Comparison of ENCODE assay signal across 13 cellular contexts in genomic region chr5:101728933-101729332, GRCh38.
DNase-seq lines count a peak whose midpoint lies in the region; ATAC-seq and TF ChIP-seq lines count a peak whose summit lies in the region.
"Had no signal": no experiment of that assay in that cellular context is flagged by ENCODE, and none has a peak within 500 bp of the region (broad histone marks: within the 10 kb centered on the region; RNA-seq: fewer than 3 reads in every experiment).

No MANE protein-coding gene starts in this region.

- no peak overlapping the region for H2AFZ ChIP-seq in H9 (ENCODE audit: low read length)

- ATAC-seq in Panc1 (no peak), HG03135 (IDR thresholded peaks at IDR 0.05; ENCODE audit: unreplicated experiment) (no peak), GM21529 (IDR thresholded peaks at IDR 0.05; ENCODE audit: unreplicated experiment) (no peak)

- H2BK120ac ChIP-seq in H9 (ENCODE audit: low read depth, low read length, poor library complexity, severe bottlenecking) = no peak overlapping the region

- H2BK12ac ChIP-seq in H9 (ENCODE audit: insufficient read length, low read depth, low read length) = no peak overlapping the region

- no peaks in the 10 kb centered on the region for H3K9me3 ChIP-seq in H9 (ENCODE audit: control insufficient read depth, low read depth, low read length)
- H3K9me3 ChIP-seq in Panc1 (ENCODE audit: control insufficient read depth, insufficient read depth, low read depth, low read length) = no peaks in the 10 kb centered on the region
- H3K9me3 ChIP-seq: esophagus muscularis mucosa had no signal

- no peaks in the 10 kb centered on the region for H3K79me2 ChIP-seq in H9 (ENCODE audit: insufficient read depth, low read length)

- H3K4me1 ChIP-seq in H9 (ENCODE audit: insufficient read depth, low read length) = no peaks in the 10 kb centered on the region
- no peaks in the 10 kb centered on the region for H3K4me1 ChIP-seq in Panc1 (ENCODE audit: control insufficient read depth, insufficient read depth, low read length)
- H3K4me1 ChIP-seq: esophagus muscularis mucosa had no signal

- H3K27ac ChIP-seq in H9 (ENCODE audit: insufficient read length, low read depth, low read length) (no peak overlapping the region), Panc1 (ENCODE audit: low read length) (no peak overlapping the region)
- H3K27ac ChIP-seq: esophagus muscularis mucosa had no signal

- H3K27ac Mint-ChIP-seq in H9 = no peak overlapping the region
- H3K27ac Mint-ChIP-seq in activated CD4-positive, alpha-beta memory T cell treated with anti-CD3 and anti-CD28 coated beads, Interleukin-2, amount 10 ng/mL, durations not matched to agents 7 days and 5 days = no peak overlapping the region
- H3K27ac Mint-ChIP-seq: activated T-cell treated with anti-CD3 and anti-CD28 coated beads, Interleukin-2, amount 50 U/mL, for 24 hours had no signal

- no peak overlapping the region for H3K9ac ChIP-seq in H9 (ENCODE audit: extremely low read depth, insufficient read length, low read length)

- peaks cover 9 to 10% of the 10 kb centered on the region in 2 experiments for H3K4me1 Mint-ChIP-seq in H9
- H3K4me1 Mint-ChIP-seq in activated CD4-positive, alpha-beta memory T cell treated with anti-CD3 and anti-CD28 coated beads, Interleukin-2, amount 10 ng/mL, durations not matched to agents 7 days and 5 days = no peaks in the 10 kb centered on the region

- no peak overlapping the region for H3K14ac ChIP-seq in H9 (ENCODE audit: insufficient read depth, low read length)

- H4K20me1 ChIP-seq in H9 (ENCODE audit: control insufficient read depth, insufficient read depth, insufficient read length) = no peaks in the 10 kb centered on the region

- H4K91ac ChIP-seq in H9 (ENCODE audit: insufficient read length, low read depth, low read length) = no peak overlapping the region

- H3K23me2 ChIP-seq in H9 (ENCODE audit: insufficient read length, low read depth, low read length, poor library complexity, severe bottlenecking) = no peaks in the 10 kb centered on the region

- POLR2A ChIA-PET in Panc1 (lab: Charles Lee) = no interaction called here
- POLR2A ChIA-PET in activated CD4-positive, alpha-beta memory T cell treated with anti-CD3 and anti-CD28 coated beads, Interleukin-2, amount 10 ng/mL, durations not matched to agents 7 days and 5 days (lab: Charles Lee) = no interaction called here

- H3K36me3 ChIP-seq in Panc1 (ENCODE audit: control insufficient read depth, insufficient read depth, low read length) = no peaks in the 10 kb centered on the region
- H3K36me3 ChIP-seq: esophagus muscularis mucosa had no signal

- H3K27me3 Mint-ChIP-seq in H9 (ENCODE audit: low read depth) = peaks cover 2% of the 10 kb centered on the region; the same call in 1 of the 2 replicates
- no peaks in the 10 kb centered on the region for H3K27me3 Mint-ChIP-seq in activated CD4-positive, alpha-beta memory T cell treated with anti-CD3 and anti-CD28 coated beads, Interleukin-2, amount 10 ng/mL, durations not matched to agents 7 days and 5 days
- H3K27me3 Mint-ChIP-seq: activated T-cell treated with anti-CD3 and anti-CD28 coated beads, Interleukin-2, amount 50 U/mL, for 24 hours had no signal

- H3K9me3 Mint-ChIP-seq in H9 = no peaks in the 10 kb centered on the region
- no peaks in the 10 kb centered on the region for H3K9me3 Mint-ChIP-seq in activated CD4-positive, alpha-beta memory T cell treated with anti-CD3 and anti-CD28 coated beads, Interleukin-2, amount 10 ng/mL, durations not matched to agents 7 days and 5 days
- H3K9me3 Mint-ChIP-seq: activated T-cell treated with anti-CD3 and anti-CD28 coated beads, Interleukin-2, amount 50 U/mL, for 24 hours had no signal

- no peak overlapping the region for H3T11ph ChIP-seq in H9 (ENCODE audit: low read length)

- no peak overlapping the region for H2BK20ac ChIP-seq in H9 (ENCODE audit: low read depth, low read length, poor library complexity, severe bottlenecking)

- no peak overlapping the region for H3K56ac ChIP-seq in H9 (ENCODE audit: insufficient read length, low read depth, low read length)

- intact Hi-C loops in Panc1 (cut with micrococcal nuclease; ENCODE audit: unreplicated experiment) = no loop called here

- H2BK15ac ChIP-seq in H9 (ENCODE audit: low read depth, low read length) = no peak overlapping the region

- H3K4me2 ChIP-seq in H9 (ENCODE audit: insufficient read depth, insufficient read length, low read length) = no peak overlapping the region

- H2AK5ac ChIP-seq in H9 (ENCODE audit: insufficient read length, low read length) = no peak overlapping the region

- H3K36me3 Mint-ChIP-seq in H9 (ENCODE audit: insufficient read depth in 1 of 3, low read depth in 3 of 3) = no peaks in the 10 kb centered on the region
- no peaks in the 10 kb centered on the region for H3K36me3 Mint-ChIP-seq in activated CD4-positive, alpha-beta memory T cell treated with anti-CD3 and anti-CD28 coated beads, Interleukin-2, amount 10 ng/mL, durations not matched to agents 7 days and 5 days (ENCODE audit: low read depth)

- H3K27me3 ChIP-seq in H9 (ENCODE audit: insufficient read depth, low read length) (no peaks in the 10 kb centered on the region), Panc1 (ENCODE audit: control insufficient read depth, insufficient read depth, low read length) (no peaks in the 10 kb centered on the region)
- H3K27me3 ChIP-seq: esophagus muscularis mucosa had no signal

- peak; percentile 34 for DNase-seq in DMS 273 (lab: John Stamatoyannopoulos, UW; ENCODE audit: unreplicated experiment)
- DNase-seq in DMS 273 treated with DMSO at 0.1 percent for 48 hours (lab: John Stamatoyannopoulos, UW) = no peak
- DNase-seq in H9 = no peak
- no peak for DNase-seq in Panc1 (ENCODE audit: low read depth, low spot score)
- DNase-seq in iris pigment epithelial cell (ENCODE audit: low read depth) = peak; percentile 0
- no peak for DNase-seq in activated CD4-positive, alpha-beta memory T cell treated with anti-CD3 and anti-CD28 coated beads, Interleukin-2, amount 10 ng/mL, durations not matched to agents 7 days and 5 days
- DNase-seq: 8988T; activated T-cell treated with anti-CD3 and anti-CD28 coated beads, Interleukin-2, amount 50 U/mL, for 24 hours; kidney glomerular epithelial cell; stimulated activated CD4-positive, alpha-beta T cell treated with anti-CD3 and anti-CD28 coated beads, Interleukin-1b, Interleukin-23, amount 100 ng/mL, for 48 hours had no signal

- H2BK5ac ChIP-seq in H9 (ENCODE audit: insufficient read length, low read length) = no peak overlapping the region

- no peak overlapping the region for H4K8ac ChIP-seq in H9 (replicated peaks; ENCODE audit: insufficient read length, low read depth, low read length)

- in situ Hi-C loops in Panc1 (cut with HindIII; ENCODE audit: low pct_unique_long_range_greater_than_20kb, low sequenced_read_pairs) = no loop called here

- H3K79me1 ChIP-seq in H9 (ENCODE audit: insufficient read depth, low read depth, low read length, poor library complexity, severe bottlenecking) = no peaks in the 10 kb centered on the region

- no peak overlapping the region for H3K18ac ChIP-seq in H9 (ENCODE audit: insufficient read length, low read depth, low read length)

- peak; percentile 57 for TF ChIP-seq CTCF in H9 (conservative IDR thresholded peaks at IDR 0.05)
- peak; percentile 11; the same call in 1 of the 2 replicates for TF ChIP-seq CTCF in Panc1 (IDR thresholded peaks at IDR 0.05)

- H3K4me3 ChIP-seq in Panc1 (ENCODE audit: low read depth in 2 of 2, low read length in 2 of 2) = no peak overlapping the region
- H3K4me3 ChIP-seq: esophagus muscularis mucosa had no signal

- no TSS peak for BruUV-seq in Panc1 (replicated peaks; lab: Mats Ljungman, UMichigan)

- no peak overlapping the region for H4K5ac ChIP-seq in H9 (ENCODE audit: insufficient read length, low read depth, low read length)

- H3K23ac ChIP-seq in H9 (ENCODE audit: insufficient read length, low read depth, low read length) = no peak overlapping the region

- H3K4me3 Mint-ChIP-seq in H9 = no peak overlapping the region
- H3K4me3 Mint-ChIP-seq in activated CD4-positive, alpha-beta memory T cell treated with anti-CD3 and anti-CD28 coated beads, Interleukin-2, amount 10 ng/mL, durations not matched to agents 7 days and 5 days = no peak overlapping the region
- H3K4me3 Mint-ChIP-seq: activated T-cell treated with anti-CD3 and anti-CD28 coated beads, Interleukin-2, amount 50 U/mL, for 24 hours had no signal

- CTCF ChIA-PET in Panc1 (lab: Charles Lee) = no interaction called here
- CTCF ChIA-PET in activated CD4-positive, alpha-beta memory T cell treated with anti-CD3 and anti-CD28 coated beads, Interleukin-2, amount 10 ng/mL, durations not matched to agents 7 days and 5 days (lab: Charles Lee) = no interaction called here

- no peak overlapping the region for H3K4ac ChIP-seq in H9 (ENCODE audit: low read depth, low read length)

Comparison
In these comparisons a context has a peak if more than half of its experiments do, and no peak if none do; other contexts are left out.
1. DNase-seq: peak in DMS 273 (single experiment) and iris pigment epithelial cell (single experiment); none in DMS 273 treated with DMSO at 0.1 percent for 48 hours (single experiment), H9 (single experiment), Panc1 (single experiment) and activated CD4-positive, alpha-beta memory T cell treated with anti-CD3 and anti-CD28 coated beads, Interleukin-2, amount 10 ng/mL, durations not matched to agents 7 days and 5 days (single experiment).